ENCODE assay signal across 21 cellular contexts in genomic region chr7:30909431-30909830, GRCh38. TPM values are rescaled to one million over a fixed set of nuclear protein-coding genes. Genes with fewer than 3 reads are reported as not detected.
A peak's percentile ranks its signal among the peaks of the same experiment; 100 is the strongest.
DNase-seq lines count a peak whose midpoint lies in the region; ATAC-seq and TF ChIP-seq lines count a peak whose summit lies in the region.
"Had no signal": no experiment of that assay in that cellular context is flagged by ENCODE, and none has a peak within 500 bp of the region (broad histone marks: within the 10 kb centered on the region; RNA-seq: fewer than 3 reads in every experiment).

No MANE protein-coding gene starts in this region.

- intact Hi-C loops in left ventricle myocardium superior (cut with micrococcal nuclease): no loop called here
- intact Hi-C loops in heart left ventricle (cut with DNase I): loop anchor here in 2 of 10 donors (5.0 kb wide), 2 partner anchors 37 to 92 kb away; no protein-coding TSS in a partner anchor
- intact Hi-C loops in lower lobe of right lung (cut with DNase I): no loop called here
- intact Hi-C loops in psoas muscle (cut with DNase I): no loop called here

- H3K9ac ChIP-seq in subcutaneous abdominal adipose tissue (ENCODE audit: low read length in 5 of 5): no peak overlapping the region

- no peaks in the 10 kb centered on the region for H3K4me1 Mint-ChIP-seq in activated CD4-positive, alpha-beta memory T cell treated with anti-CD3 and anti-CD28 coated beads, Interleukin-2, amount 10 ng/mL, durations not matched to agents 7 days and 5 days
- H3K4me1 Mint-ChIP-seq: CD4-positive, CD25-positive, alpha-beta regulatory T cell had no signal

- H3K36me3 ChIP-seq in heart left ventricle (no peaks in the 10 kb centered on the region), lower lobe of right lung (no peaks in the 10 kb centered on the region), subcutaneous abdominal adipose tissue (ENCODE audit: control insufficient read depth in 5 of 5, insufficient read depth in 5 of 5, low read length in 5 of 5) (no peaks in the 10 kb centered on the region), psoas muscle (ENCODE audit: insufficient read depth in 1 of 2, low read depth in 1 of 2) (no peaks in the 10 kb centered on the region)
- H3K36me3 ChIP-seq: BE2C had no signal

- H3K27ac ChIP-seq in heart left ventricle (peak overlapping the region in 5 of 12 donors; percentile 14 to 86 (median 80)), lower lobe of right lung (no peak overlapping the region), subcutaneous abdominal adipose tissue (ENCODE audit: low read depth, low read length) (peak overlapping the region; percentile 80), psoas muscle (no peak overlapping the region)

- no peak for ATAC-seq in left ventricle myocardium superior
- ATAC-seq in heart left ventricle: no peak
- ATAC-seq in lower lobe of right lung: no peak
- ATAC-seq in psoas muscle: no peak
- no peak for ATAC-seq in GM18498 (IDR thresholded peaks at IDR 0.05; ENCODE audit: unreplicated experiment)
- ATAC-seq: K562, Panc1 had no signal

- no peaks in the 10 kb centered on the region for H3K9me3 ChIP-seq in heart left ventricle
- H3K9me3 ChIP-seq in lower lobe of right lung: no peaks in the 10 kb centered on the region
- no peaks in the 10 kb centered on the region for H3K9me3 ChIP-seq in subcutaneous abdominal adipose tissue (ENCODE audit: control insufficient read depth in 5 of 5, low read length in 5 of 5)
- no peaks in the 10 kb centered on the region for H3K9me3 ChIP-seq in psoas muscle
- H3K9me3 ChIP-seq: BE2C had no signal

- H3K4me3 Mint-ChIP-seq in activated CD4-positive, alpha-beta memory T cell treated with anti-CD3 and anti-CD28 coated beads, Interleukin-2, amount 10 ng/mL, durations not matched to agents 7 days and 5 days: no peak overlapping the region
- H3K4me3 Mint-ChIP-seq: CD4-positive, CD25-positive, alpha-beta regulatory T cell had no signal

- peak; percentile 26 for DNase-seq in left ventricle myocardium superior
- DNase-seq in heart left ventricle: no peak
- peak; percentile 74 for DNase-seq in lower lobe of right lung
- DNase-seq in NCI-H748 treated with DMSO at 0.1 percent for 48 hours (lab: John Stamatoyannopoulos, UW): no peak
- DNase-seq in activated CD4-positive, alpha-beta memory T cell treated with anti-CD3 and anti-CD28 coated beads, Interleukin-2, amount 10 ng/mL, durations not matched to agents 7 days and 5 days: no peak
- DNase-seq in psoas muscle: no peak
- DNase-seq: BE2C; CD4-positive, CD25-positive, alpha-beta regulatory T cell; COR-L47; DMS153; NCI-H1092 treated with DMSO at 0.1 percent for 48 hours; NCI-H1694; NCI-H2081 treated with DMSO at 0.1 percent for 48 hours; NCI-H446 treated with DMSO at 0.1 percent for 48 hours; NCI-H69 had no signal

- CTCF ChIA-PET in activated CD4-positive, alpha-beta memory T cell treated with anti-CD3 and anti-CD28 coated beads, Interleukin-2, amount 10 ng/mL, durations not matched to agents 7 days and 5 days (lab: Charles Lee): no interaction called here

- no peak overlapping the region for H3K27ac Mint-ChIP-seq in activated CD4-positive, alpha-beta memory T cell treated with anti-CD3 and anti-CD28 coated beads, Interleukin-2, amount 10 ng/mL, durations not matched to agents 7 days and 5 days

- POLR2A ChIA-PET in activated CD4-positive, alpha-beta memory T cell treated with anti-CD3 and anti-CD28 coated beads, Interleukin-2, amount 10 ng/mL, durations not matched to agents 7 days and 5 days (lab: Charles Lee): no interaction called here

- no peaks in the 10 kb centered on the region for H3K36me3 Mint-ChIP-seq in activated CD4-positive, alpha-beta memory T cell treated with anti-CD3 and anti-CD28 coated beads, Interleukin-2, amount 10 ng/mL, durations not matched to agents 7 days and 5 days (ENCODE audit: low read depth)
- H3K36me3 Mint-ChIP-seq: CD4-positive, CD25-positive, alpha-beta regulatory T cell had no signal

- H3K9me3 Mint-ChIP-seq in activated CD4-positive, alpha-beta memory T cell treated with anti-CD3 and anti-CD28 coated beads, Interleukin-2, amount 10 ng/mL, durations not matched to agents 7 days and 5 days: no peaks in the 10 kb centered on the region
- H3K9me3 Mint-ChIP-seq: CD4-positive, CD25-positive, alpha-beta regulatory T cell had no signal

- TF ChIP-seq POLR2A in heart left ventricle (IDR thresholded peaks at IDR 0.05): no peak

- TF ChIP-seq CTCF in heart left ventricle (IDR thresholded peaks at IDR 0.05) (no peak), lower lobe of right lung (IDR thresholded peaks at IDR 0.05) (no peak), psoas muscle (IDR thresholded peaks at IDR 0.05) (no peak)

- H3K4me3 ChIP-seq in heart left ventricle (no peak overlapping the region), lower lobe of right lung (no peak overlapping the region), subcutaneous abdominal adipose tissue (ENCODE audit: low read depth in 1 of 5, low read length in 5 of 5) (no peak overlapping the region), psoas muscle (no peak overlapping the region)
- H3K4me3 ChIP-seq: GM12878, K562 had no signal

- 90 to 98% (median 91%) methylated on average over 6 of the region's 6 CpGs for WGBS in heart left ventricle, 4 donors
- WGBS in psoas muscle, 3 donors: 84 to 88% (median 86%) methylated on average over 6 of the region's 6 CpGs

- H3K4me1 ChIP-seq in heart left ventricle (peaks cover 9 to 98% (median 75%) of the 10 kb centered on the region in 12 donors), lower lobe of right lung (peaks cover 66% of the 10 kb centered on the region), subcutaneous abdominal adipose tissue (ENCODE audit: control insufficient read depth in 5 of 5, insufficient read depth in 5 of 5, low read length in 5 of 5) (peaks cover 17 to 96% (median 89%) of the 10 kb centered on the region in 5 donors), psoas muscle (no peaks in the 10 kb centered on the region)

- H3K27me3 ChIP-seq in heart left ventricle: no peaks in the 10 kb centered on the region
- H3K27me3 ChIP-seq in lower lobe of right lung (ENCODE audit: low read depth): no peaks in the 10 kb centered on the region
- H3K27me3 ChIP-seq in subcutaneous abdominal adipose tissue (ENCODE audit: control insufficient read depth in 5 of 5, insufficient read depth in 4 of 5, low read length in 5 of 5): no peaks in the 10 kb centered on the region
- H3K27me3 ChIP-seq in psoas muscle (ENCODE audit: insufficient read depth in 3 of 3, low read length in 2 of 3): no peaks in the 10 kb centered on the region
- H3K27me3 ChIP-seq: BE2C had no signal

- H3K27me3 Mint-ChIP-seq in activated CD4-positive, alpha-beta memory T cell treated with anti-CD3 and anti-CD28 coated beads, Interleukin-2, amount 10 ng/mL, durations not matched to agents 7 days and 5 days: peaks cover 2% of the 10 kb centered on the region
- H3K27me3 Mint-ChIP-seq: CD4-positive, CD25-positive, alpha-beta regulatory T cell had no signal

RNA-seq across cellular contexts. Expression of gene AQP1, which starts 2.2 kb away (rescaled TPM):
- total RNA-seq in left ventricle myocardium superior (323 TPM), heart left ventricle (100 to 1,000 TPM; 113 to 420 (median 206) TPM), lower lobe of right lung (826 TPM), psoas muscle (100 to 1,000 TPM in 2 of 4 donors, 10 to 100 TPM in 2; 76.1 to 229 (median 110) TPM)
- polyA plus RNA-seq in heart left ventricle (100 to 1,000 TPM; 220 to 256 TPM), psoas muscle (100 to 1,000 TPM in 1 of 3 donors, 10 to 100 TPM in 2; 75.0 to 130 (median 97.8) TPM)
- under 1 TPM; 0.18 to 0.25 TPM for total RNA-seq in activated CD4-positive, alpha-beta memory T cell treated with anti-CD3 and anti-CD28 coated beads, Interleukin-2, amount 10 ng/mL, durations not matched to agents 7 days and 5 days
- polyA plus RNA-seq: CD4-positive, CD25-positive, alpha-beta regulatory T cell had no signal

RNA-seq across cellular contexts. Expression of gene GHRHR, which starts 54.3 kb away (rescaled TPM):
- total RNA-seq in left ventricle myocardium superior (not detected), heart left ventricle (not detected), lower lobe of right lung (not detected), psoas muscle (not detected)
- polyA plus RNA-seq in heart left ventricle (not detected), psoas muscle (under 1 TPM in 2 of 3 donors, not detected in 1; 0.03 to 0.16 TPM)
- total RNA-seq in activated CD4-positive, alpha-beta memory T cell treated with anti-CD3 and anti-CD28 coated beads, Interleukin-2, amount 10 ng/mL, durations not matched to agents 7 days and 5 days: not detected
- total RNA-seq: CD4-positive, CD25-positive, alpha-beta regulatory T cell; GM12878; H4; K562 had no signal
- polyA plus RNA-seq: CD4-positive, CD25-positive, alpha-beta regulatory T cell; GM12878; K562 had no signal

Comparison
In these comparisons a context has a peak if more than half of its experiments do, and no peak if none do; other contexts are left out.
1. DNase-seq: peak in left ventricle myocardium superior (single experiment) and lower lobe of right lung (single experiment); none in heart left ventricle (0 of 5), NCI-H748 treated with DMSO at 0.1 percent for 48 hours (single experiment), activated CD4-positive, alpha-beta memory T cell treated with anti-CD3 and anti-CD28 coated beads, Interleukin-2, amount 10 ng/mL, durations not matched to agents 7 days and 5 days (single experiment) and psoas muscle (0 of 2).
2. RNA of gene AQP1, which starts 2.2 kb away (total RNA-seq): 826 TPM in lower lobe of right lung (single experiment), 323 TPM in left ventricle myocardium superior (single experiment), 113 to 420 TPM in heart left ventricle and 76.1 to 229 TPM in psoas muscle; 0.18 to 0.25 TPM in activated CD4-positive, alpha-beta memory T cell treated with anti-CD3 and anti-CD28 coated beads, Interleukin-2, amount 10 ng/mL, durations not matched to agents 7 days and 5 days; every median in the first group is over 10 times any median in the second.